Comparison of ENCODE assay signal across 1 cellular context in genomic region chr3:196694202-196694638, GRCh38.
TF ChIP-seq lines count a peak whose summit lies in the region.

No MANE protein-coding gene starts in this region.

TF ChIP-seq in HepG2, 621 proteins besides CTCF, POLR2A, EP300 and RAD21:
- TF ChIP-seq PRDM15 (CRISPR knock-in tag; IDR thresholded peaks at IDR 0.05) (no peak), ZMAT5 (CRISPR knock-in tag; IDR thresholded peaks at IDR 0.05; ENCODE audit: borderline replicate concordance, low read depth) (no peak), IRF1 (CRISPR knock-in tag; IDR thresholded peaks at IDR 0.05; ENCODE audit: low read depth) (no peak), ZNF781 (CRISPR knock-in tag; IDR thresholded peaks at IDR 0.05; ENCODE audit: borderline replicate concordance, not compliant biosample characterization) (no peak), ARID4A (CRISPR knock-in tag; IDR thresholded peaks at IDR 0.05; ENCODE audit: borderline replicate concordance) (no peak), HNRNPL (IDR thresholded peaks at IDR 0.05; ENCODE audit: low read depth, low read length) (0 out of 2 replicates have a peak, but pooled peaks have one; percentile 9)
TF ChIP-seq in HepG2: peak in this region for 1.
